24 cellular contexts compared by ENCODE assay signal in genomic region chr2:158796606-158797005, GRCh38. TPM values are rescaled to one million over a fixed set of nuclear protein-coding genes. Genes with fewer than 3 reads are reported as not detected.
"Had no signal": no experiment of that assay in that cellular context is flagged by ENCODE, and none has a peak within 500 bp of the region (broad histone marks: within the 10 kb centered on the region; RNA-seq: fewer than 3 reads in every experiment).

No MANE protein-coding gene starts in this region.

- H3K27ac Mint-ChIP-seq: activated B cell treated with CpG ODN at 0.5 μM for 24 hours; activated CD8-positive, alpha-beta T cell treated with anti-CD3 and anti-CD28 coated beads for 36 hours; activated naive CD4-positive, alpha-beta T cell treated with anti-CD3 and anti-CD28 coated beads, Interleukin-2, amount 50 U/mL, for 24 hours; immature natural killer cell; natural killer cell; stimulated activated naive CD8-positive, alpha-beta T cell treated with anti-CD3 and anti-CD28 coated beads, Interleukin-15, Interleukin-2, amounts not matched to agents 100 ng/mL and 50 ng/mL, for 24 hours; T-helper 2 cell treated with Interferon-gamma antibody and Interleukin-4, amounts not matched to agents 5 μg/mL and 100 μg/mL, for 36 hours had no signal

- DNase-seq: activated B cell treated with CpG ODN at 0.5 μM for 24 hours; activated CD4-positive, alpha-beta T cell treated with anti-CD3 and anti-CD28 coated beads for 48 hours; activated CD8-positive, alpha-beta memory T cell treated with anti-CD3 and anti-CD28 coated beads, Interleukin-2, amount 50 U/mL, for 4 hours; activated CD8-positive, alpha-beta T cell treated with anti-CD3 and anti-CD28 coated beads for 36 hours; activated effector memory CD4-positive, alpha-beta T cell treated with anti-CD3 and anti-CD28 coated beads, Interleukin-2, amount 50 U/mL, for 16 hours; activated T-cell treated with anti-CD3 and anti-CD28 coated beads, Interleukin-2, amount 50 U/mL, for 48 hours; adrenal gland; foreskin melanocyte; heart left ventricle; immature natural killer cell; mesenchymal stem cell; natural killer cell; nucleus accumbens; posterior cingulate gyrus; upper lobe of left lung had no signal

- H3K4me2 ChIP-seq: smooth muscle cell had no signal

- H3K4me1 ChIP-seq: adrenal gland, right atrium auricular region, upper lobe of left lung had no signal

- H3K9me3 ChIP-seq: adrenal gland, heart left ventricle, right atrium auricular region, upper lobe of left lung had no signal

- H3K27me3 ChIP-seq: adrenal gland, heart left ventricle, right atrium auricular region, upper lobe of left lung had no signal

- H3K9me3 Mint-ChIP-seq: activated B cell treated with CpG ODN at 0.5 μM for 24 hours; activated CD8-positive, alpha-beta T cell treated with anti-CD3 and anti-CD28 coated beads for 36 hours; activated naive CD4-positive, alpha-beta T cell treated with anti-CD3 and anti-CD28 coated beads, Interleukin-2, amount 50 U/mL, for 24 hours; immature natural killer cell; natural killer cell; stimulated activated naive CD8-positive, alpha-beta T cell treated with anti-CD3 and anti-CD28 coated beads, Interleukin-15, Interleukin-2, amounts not matched to agents 100 ng/mL and 50 ng/mL, for 24 hours; T-helper 2 cell treated with Interferon-gamma antibody and Interleukin-4, amounts not matched to agents 5 μg/mL and 100 μg/mL, for 36 hours had no signal

- H3K4me1 Mint-ChIP-seq: activated B cell treated with CpG ODN at 0.5 μM for 24 hours, immature natural killer cell, natural killer cell had no signal

- H3K4me3 ChIP-seq: adrenal gland, coronary artery, heart left ventricle, right atrium auricular region, smooth muscle cell, upper lobe of left lung had no signal

- H3K4me3 Mint-ChIP-seq: activated B cell treated with CpG ODN at 0.5 μM for 24 hours; activated CD8-positive, alpha-beta T cell treated with anti-CD3 and anti-CD28 coated beads for 36 hours; activated naive CD4-positive, alpha-beta T cell treated with anti-CD3 and anti-CD28 coated beads, Interleukin-2, amount 50 U/mL, for 24 hours; immature natural killer cell; natural killer cell; stimulated activated naive CD8-positive, alpha-beta T cell treated with anti-CD3 and anti-CD28 coated beads, Interleukin-15, Interleukin-2, amounts not matched to agents 100 ng/mL and 50 ng/mL, for 24 hours; T-helper 2 cell treated with Interferon-gamma antibody and Interleukin-4, amounts not matched to agents 5 μg/mL and 100 μg/mL, for 36 hours had no signal

- ATAC-seq: activated CD8-positive, alpha-beta T cell treated with anti-CD3 and anti-CD28 coated beads for 36 hours; heart left ventricle; natural killer cell had no signal

- H3K36me3 Mint-ChIP-seq: activated naive CD4-positive, alpha-beta T cell treated with anti-CD3 and anti-CD28 coated beads, Interleukin-2, amount 50 U/mL, for 24 hours; immature natural killer cell; natural killer cell had no signal

- H3K36me3 ChIP-seq: adrenal gland, heart left ventricle, right atrium auricular region, upper lobe of left lung had no signal

- H3K27ac ChIP-seq: adrenal gland, coronary artery, heart left ventricle, right atrium auricular region, upper lobe of left lung had no signal

RNA-seq across cellular contexts. Expression of gene DAPL1, which starts 1.5 kb away (rescaled TPM):
- total RNA-seq: activated B cell treated with CpG ODN at 0.5 μM for 24 hours; activated CD8-positive, alpha-beta T cell treated with anti-CD3 and anti-CD28 coated beads for 36 hours; cardiac septum; fibroblast of lung; heart left ventricle; liver; natural killer cell; right atrium auricular region; smooth muscle cell had no signal
- polyA plus RNA-seq: fibroblast of lung, immature natural killer cell, smooth muscle cell had no signal
